In the genomic region with DNA sequence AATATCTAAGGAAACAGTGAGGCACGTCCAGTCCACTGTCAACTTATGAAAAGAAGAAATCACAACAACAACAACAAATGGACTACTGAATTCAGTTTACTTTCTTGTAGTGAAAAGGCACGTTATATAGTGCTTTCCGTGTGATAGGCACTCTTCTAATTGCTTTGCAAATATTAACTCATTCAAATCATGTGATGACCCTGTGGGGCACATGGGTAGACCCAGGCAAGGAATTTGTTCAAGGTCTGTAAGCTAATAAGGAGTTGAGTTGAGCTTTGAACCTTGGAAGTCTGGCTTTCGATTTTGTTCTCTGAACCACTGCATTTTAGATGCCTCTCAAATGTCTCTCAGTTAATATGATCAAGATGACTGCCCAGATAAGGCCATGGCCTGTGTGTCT, we compare ENCODE assay signal across 22 cellular contexts.
"Had no signal": no experiment of that assay in that cellular context is flagged by ENCODE, and none has a peak within 500 bp of the region (broad histone marks: within the 10 kb centered on the region; RNA-seq: fewer than 3 reads in every experiment).

No MANE protein-coding gene starts in this region.

- ATAC-seq: K562 had no signal

- H3K9ac ChIP-seq: KMS-11 had no signal

- H3K4me2 ChIP-seq: KMS-11, PC-9 had no signal

- DNase-seq: Kasumi-1, MM.1S, NCI-H1092 treated with DMSO at 0.1 percent for 48 hours, NCI-H1436, NCI-H187, NCI-H2029, NCI-H2081 treated with DMSO at 0.1 percent for 48 hours, NCI-H2171, NCI-H226, NCI-H446, NCI-H510A, NCI-H524 treated with DMSO at 0.1 percent for 48 hours, NCI-H69, OCI-M1, PC-9, Peyer's patch, Right ventricle myocardium superior, SIG-M5 had no signal

- H3K4me3 ChIP-seq: K562, PC-9, Peyer's patch, SJSA1, SK-N-MC had no signal

- H3K9me3 ChIP-seq: Peyer's patch, SJSA1 had no signal

- H3K4me1 ChIP-seq: Peyer's patch, SJSA1 had no signal

- H3K27ac ChIP-seq: KMS-11, PC-9, Peyer's patch, SJSA1, SK-N-MC had no signal

- H3K27me3 ChIP-seq: Peyer's patch, SJSA1 had no signal

- H3K36me3 ChIP-seq: Peyer's patch, SJSA1 had no signal
